In genomic region chr7:4642468-4643203, GRCh38 we compare ENCODE assay signal across 8 cellular contexts. TPM values are rescaled to one million over a fixed set of nuclear protein-coding genes. Genes with fewer than 3 reads are reported as not detected.
A peak's percentile ranks its signal among the peaks of the same experiment; 100 is the strongest.
DNase-seq lines count a peak whose midpoint lies in the region; TF ChIP-seq lines count a peak whose summit lies in the region.

No MANE protein-coding gene starts in this region.

- no peak overlapping the region for H3T11ph ChIP-seq in H9 (ENCODE audit: low read length)

- TF ChIP-seq EP300 in sigmoid colon (IDR thresholded peaks at IDR 0.05), result no peak

- peak overlapping the region; percentile 43 for H3K18ac ChIP-seq in H9 (ENCODE audit: insufficient read length, low read depth, low read length)

- TF ChIP-seq CTCF in H9 (conservative IDR thresholded peaks at IDR 0.05) (no peak), fibroblast of lung (conservative IDR thresholded peaks at IDR 0.05 in 1 of 2, IDR thresholded peaks at IDR 0.05 in 1 of 2; ENCODE audit: low read depth in 1 of 2, low read length in 2 of 2) (no peak), sigmoid colon (IDR thresholded peaks at IDR 0.05) (no peak)

- H3K9ac ChIP-seq in H9 (ENCODE audit: extremely low read depth, insufficient read length, low read length), result no peak overlapping the region
- H3K9ac ChIP-seq in SK-N-MC (ENCODE audit: insufficient read length), result peak overlapping the region; percentile 92
- peak overlapping the region; percentile 70 for H3K9ac ChIP-seq in fibroblast of lung (ENCODE audit: insufficient read depth, low read length)

- H2AFZ ChIP-seq in H9 (ENCODE audit: low read length), result no peak overlapping the region
- peak overlapping the region; percentile 88 for H2AFZ ChIP-seq in fibroblast of lung (ENCODE audit: low read length)

- no peak overlapping the region for H4K5ac ChIP-seq in H9 (ENCODE audit: insufficient read length, low read depth, low read length)

- no peak overlapping the region for H2BK15ac ChIP-seq in H9 (ENCODE audit: low read depth, low read length)

- WGBS in H9 (ENCODE audit: extremely low coverage, insufficient read length, low lambda C conversion rate), result no CpG with 5 or more reads among the region's 20 CpGs
- 62 to 74% methylated on average over 20 of the region's 20 CpGs for WGBS in sigmoid colon, 2 donors

- no peaks in the 10 kb centered on the region for H3K23me2 ChIP-seq in H9 (ENCODE audit: insufficient read length, low read depth, low read length, poor library complexity, severe bottlenecking)

- no peaks in the 10 kb centered on the region for H3K36me3 ChIP-seq in SK-N-MC (ENCODE audit: insufficient read depth, low read length)
- no peaks in the 10 kb centered on the region for H3K36me3 ChIP-seq in fibroblast of lung (ENCODE audit: control insufficient read depth, insufficient read depth, low read length)
- no peaks in the 10 kb centered on the region for H3K36me3 ChIP-seq in sigmoid colon

- no peaks in the 10 kb centered on the region for H3K79me1 ChIP-seq in H9 (ENCODE audit: insufficient read depth, low read depth, low read length, poor library complexity, severe bottlenecking)

- H3K4me3 Mint-ChIP-seq in H9, result peak overlapping the region; percentile 75 to 89

- no peak overlapping the region for H2AK5ac ChIP-seq in H9 (ENCODE audit: insufficient read length, low read length)

- H2BK120ac ChIP-seq in H9 (ENCODE audit: low read depth, low read length, poor library complexity, severe bottlenecking), result no peak overlapping the region

- no peak for DNase-seq in H9
- DNase-seq in SK-N-MC (ENCODE audit: low read depth, low spot score), result no peak
- DNase-seq in fibroblast of lung (ENCODE audit: low read depth in 2 of 2), result no peak
- DNase-seq in sigmoid colon, result no peak
- DNase-seq in COLO668 (lab: John Stamatoyannopoulos, UW; ENCODE audit: unreplicated experiment), result no peak
- DNase-seq in nucleus accumbens (lab: John Stamatoyannopoulos, UW), result no peak
- no peak for DNase-seq in NCI-H2081 treated with DMSO at 0.1 percent for 48 hours (lab: John Stamatoyannopoulos, UW)
- no peak for DNase-seq in GDM1 (lab: John Stamatoyannopoulos, UW)

- H3K23ac ChIP-seq in H9 (ENCODE audit: insufficient read length, low read depth, low read length), result no peak overlapping the region

- no peak overlapping the region for H4K91ac ChIP-seq in H9 (ENCODE audit: insufficient read length, low read depth, low read length)

- no peaks in the 10 kb centered on the region for H3K4me1 ChIP-seq in H9 (ENCODE audit: insufficient read depth, low read length)
- H3K4me1 ChIP-seq in fibroblast of lung (ENCODE audit: control insufficient read depth, extremely low read depth, insufficient read depth, low read length), result no peaks in the 10 kb centered on the region
- H3K4me1 ChIP-seq in sigmoid colon, result peaks cover 2 to 13% (median 10%) of the 10 kb centered on the region in 4 donors

- H3K27ac ChIP-seq in H9 (ENCODE audit: insufficient read length, low read depth, low read length), result no peak overlapping the region
- H3K27ac ChIP-seq in SK-N-MC, result peak overlapping the region; percentile 92
- H3K27ac ChIP-seq in fibroblast of lung (ENCODE audit: insufficient read depth, low read length), result peak overlapping the region; percentile 86
- peak overlapping the region; percentile 87 to 90 (median 90) for H3K27ac ChIP-seq in sigmoid colon

- H3K4ac ChIP-seq in H9 (ENCODE audit: low read depth, low read length), result no peak overlapping the region

- H4K8ac ChIP-seq in H9 (replicated peaks; ENCODE audit: insufficient read length, low read depth, low read length), result no peak overlapping the region

- no peaks in the 10 kb centered on the region; the same call in 1 of the 2 replicates for H3K27me3 ChIP-seq in H9 (ENCODE audit: insufficient read depth, low read length)
- no peaks in the 10 kb centered on the region for H3K27me3 ChIP-seq in fibroblast of lung (ENCODE audit: control insufficient read depth, insufficient read depth, low read length)
- no peaks in the 10 kb centered on the region for H3K27me3 ChIP-seq in sigmoid colon

- H3K4me2 ChIP-seq in H9 (ENCODE audit: insufficient read depth, insufficient read length, low read length), result no peak overlapping the region
- H3K4me2 ChIP-seq in fibroblast of lung (ENCODE audit: extremely low read depth, insufficient read depth, low read length), result peak overlapping the region; percentile 96

- H3K4me3 ChIP-seq in SK-N-MC, result peak overlapping the region; percentile 86
- H3K4me3 ChIP-seq in fibroblast of lung (replicated peaks in 1 of 4; ENCODE audit: control extremely low read depth in 1 of 4, insufficient read depth in 1 of 4, low read depth in 3 of 4, low read length in 4 of 4), result peak overlapping the region; percentile 63 to 77 (median 68)
- peak overlapping the region; percentile 54 to 66 (median 61) for H3K4me3 ChIP-seq in sigmoid colon

- H2BK12ac ChIP-seq in H9 (ENCODE audit: insufficient read length, low read depth, low read length), result no peak overlapping the region

- H3K9me3 ChIP-seq in H9 (ENCODE audit: control insufficient read depth, low read depth, low read length) (no peaks in the 10 kb centered on the region), SK-N-MC (ENCODE audit: low read depth, low read length) (no peaks in the 10 kb centered on the region), fibroblast of lung (ENCODE audit: control insufficient read depth, insufficient read depth, low read depth, low read length) (no peaks in the 10 kb centered on the region), sigmoid colon (no peaks in the 10 kb centered on the region)

- peaks cover 2 to 18% of the 10 kb centered on the region in 2 experiments; a peak in 3 of 5 replicates for H3K9me3 Mint-ChIP-seq in H9

- no peak overlapping the region for H3K56ac ChIP-seq in H9 (ENCODE audit: insufficient read length, low read depth, low read length)

- H3K36me3 Mint-ChIP-seq in H9 (ENCODE audit: insufficient read depth in 1 of 3, low read depth in 3 of 3), result no peaks in the 10 kb centered on the region; a peak in 1 of 7 replicates

- H3K4me1 Mint-ChIP-seq in H9, result no peaks in the 10 kb centered on the region

- H3K27me3 Mint-ChIP-seq in H9 (ENCODE audit: low read depth), result peaks cover 61% of the 10 kb centered on the region

- peak overlapping the region; percentile 59; the same call in 1 of the 2 replicates for H3K14ac ChIP-seq in H9 (ENCODE audit: insufficient read depth, low read length)

- H4K20me1 ChIP-seq in H9 (ENCODE audit: control insufficient read depth, insufficient read depth, insufficient read length), result no peaks in the 10 kb centered on the region
- H4K20me1 ChIP-seq in fibroblast of lung (ENCODE audit: control insufficient read depth, extremely low read depth, insufficient read depth, low read length), result no peaks in the 10 kb centered on the region

- intact Hi-C loops in sigmoid colon (cut with DNase I), result loop anchor here (1.0 to 5.0 kb wide), 4 partner anchors 18 to 125 kb away; partner anchors contain the start of gene FOXK1

- no peak for TF ChIP-seq POLR2A in sigmoid colon (IDR thresholded peaks at IDR 0.05)

- H2BK20ac ChIP-seq in H9 (ENCODE audit: low read depth, low read length, poor library complexity, severe bottlenecking), result no peak overlapping the region

- peak overlapping the region in 2 of 3 experiments; percentile 44 to 93; a peak in 4 of 7 replicates for H3K27ac Mint-ChIP-seq in H9

- no peak overlapping the region for H2BK5ac ChIP-seq in H9 (ENCODE audit: insufficient read length, low read length)

- H3K79me2 ChIP-seq in H9 (ENCODE audit: insufficient read depth, low read length) (no peaks in the 10 kb centered on the region), fibroblast of lung (ENCODE audit: control insufficient read depth, insufficient read depth, low read length) (no peaks in the 10 kb centered on the region)

RNA-seq across cellular contexts. Expression of gene FOXK1, which starts 39.5 kb away (rescaled TPM):
- total RNA-seq in H9 (2021), result 14.4 and 14.8 TPM in 2 replicates
- total RNA-seq in fibroblast of lung, result 21.8 and 26.9 TPM in 2 replicates
- 5.2 and 8.2 TPM in 2 replicates for polyA plus RNA-seq in fibroblast of lung
- 10.8 and 12.4 TPM in 2 replicates for polyA plus RNA-seq in fibroblast of lung (2012)
- polyA minus RNA-seq in fibroblast of lung (ENCODE audit: low replicate concordance), result 30.8 and 36.6 TPM in 2 replicates
- 10 to 100 TPM; 15.8 to 47.1 (median 18.0) TPM for total RNA-seq in sigmoid colon
- polyA plus RNA-seq in sigmoid colon, result 10 to 100 TPM in 1 of 3 donors, 1 to 10 TPM in 2; 1.8 to 18.1 (median 3.0) TPM
